In genomic region chr9:128405077-128405779, GRCh38 we compare ENCODE assay signal across 1 cellular context.
A peak's percentile ranks its signal among the peaks of the same experiment; 100 is the strongest.
TF ChIP-seq lines count a peak whose summit lies in the region.

No MANE protein-coding gene starts in this region.

TF ChIP-seq in H1, 55 proteins besides CTCF, POLR2A, EP300 and RAD21:
- TF ChIP-seq ATF3 (IDR thresholded peaks at IDR 0.05; ENCODE audit: insufficient read depth, low read depth, low read length) (no peak), CBX5 (IDR thresholded peaks at IDR 0.05; ENCODE audit: low read depth, low read length) (no peak), EZH2 (IDR thresholded peaks at IDR 0.05; ENCODE audit: low read depth, low read length, severe bottlenecking) (peak; percentile 17)
TF ChIP-seq in H1: peak in this region for 1.
